ENCODE assay signal across 24 cellular contexts in genomic region chr2:100408104-100408503, GRCh38. TPM values are rescaled to one million over a fixed set of nuclear protein-coding genes. Genes with fewer than 3 reads are reported as not detected.
A peak's percentile ranks its signal among the peaks of the same experiment; 100 is the strongest.
DNase-seq lines count a peak whose midpoint lies in the region; ATAC-seq and TF ChIP-seq lines count a peak whose summit lies in the region.
"Had no signal": no experiment of that assay in that cellular context is flagged by ENCODE, and none has a peak within 500 bp of the region (broad histone marks: within the 10 kb centered on the region; RNA-seq: fewer than 3 reads in every experiment).

No MANE protein-coding gene starts in this region.

- H3K27ac Mint-ChIP-seq in nephron progenitor cell = peak overlapping the region; percentile 52
- H3K27ac Mint-ChIP-seq: B cell; CD8-positive, alpha-beta T cell had no signal

- H3K9me3 ChIP-seq in hepatocyte (ENCODE audit: low read depth) = no peaks in the 10 kb centered on the region
- H3K9me3 ChIP-seq: SJSA1 had no signal

- 82% methylated on average over 2 of the region's 2 CpGs for WGBS in hepatocyte (ENCODE audit: low lambda C conversion rate, missing lambda C conversion rate)

- peaks cover 52% of the 10 kb centered on the region for H3K4me1 Mint-ChIP-seq in nephron progenitor cell
- H3K4me1 Mint-ChIP-seq: B cell, IgD-negative memory B cell had no signal

- H3K4me2 ChIP-seq in hepatocyte = no peak overlapping the region

- TF ChIP-seq CTCF in nephron progenitor cell (IDR thresholded peaks at IDR 0.05) (no peak), hepatocyte (IDR thresholded peaks at IDR 0.05; ENCODE audit: poor library complexity) (no peak)

- H3K4me3 Mint-ChIP-seq in nephron progenitor cell = no peak overlapping the region
- H3K4me3 Mint-ChIP-seq: B cell; CD8-positive, alpha-beta T cell; IgD-negative memory B cell had no signal

- no peak overlapping the region for H2AFZ ChIP-seq in hepatocyte

- ATAC-seq in Right ventricle myocardium superior (ENCODE audit: poor library complexity) (peak; percentile 81), left ventricle myocardium superior (peak; percentile 81)
- ATAC-seq: CD8-positive, alpha-beta T cell; PC-3 had no signal

- no peak overlapping the region for H3K4me3 ChIP-seq in hepatocyte
- H3K4me3 ChIP-seq: SJSA1 had no signal

- H3K27ac ChIP-seq in hepatocyte = no peak overlapping the region
- H3K27ac ChIP-seq: 22Rv1, C4-2B, SJSA1 had no signal

- H4K20me1 ChIP-seq in hepatocyte (ENCODE audit: insufficient read depth, poor library complexity, severe bottlenecking) = no peaks in the 10 kb centered on the region

- no peaks in the 10 kb centered on the region for H3K4me1 ChIP-seq in hepatocyte (ENCODE audit: insufficient read depth)
- H3K4me1 ChIP-seq: SJSA1 had no signal

- no peaks in the 10 kb centered on the region for H3K9me2 ChIP-seq in hepatocyte (replicated peaks; ENCODE audit: insufficient read depth)

- intact Hi-C loops in Right ventricle myocardium superior (cut with DNase I) = no loop called here
- intact Hi-C loops in left ventricle myocardium superior (cut with micrococcal nuclease) = no loop called here

- H3K36me3 Mint-ChIP-seq in nephron progenitor cell (ENCODE audit: low read depth) = peaks cover 39% of the 10 kb centered on the region

- no peaks in the 10 kb centered on the region for H3K27me3 ChIP-seq in hepatocyte
- H3K27me3 ChIP-seq: SJSA1 had no signal

- H3K27me3 Mint-ChIP-seq in nephron progenitor cell (ENCODE audit: low read depth, poor library complexity) = no peaks in the 10 kb centered on the region
- H3K27me3 Mint-ChIP-seq: B cell, IgD-negative memory B cell had no signal

- H3K9me3 Mint-ChIP-seq in nephron progenitor cell = no peaks in the 10 kb centered on the region
- H3K9me3 Mint-ChIP-seq: CD8-positive, alpha-beta T cell; IgD-negative memory B cell had no signal

- DNase-seq in DMS 273 (lab: John Stamatoyannopoulos, UW; ENCODE audit: unreplicated experiment) (peak; percentile 32), DMS 273 treated with DMSO at 0.1 percent for 48 hours (lab: John Stamatoyannopoulos, UW) (no peak), Right ventricle myocardium superior (no peak), left ventricle myocardium superior (no peak), nephron progenitor cell (no peak), hepatocyte (ENCODE audit: low spot score) (no peak), KG1 (lab: John Stamatoyannopoulos, UW) (no peak)
- no peak for DNase-seq in activated effector memory CD4-positive, alpha-beta T cell treated with anti-CD3 and anti-CD28 coated beads, Interleukin-2, amount 50 U/mL, for 16 hours
- DNase-seq: CD8-positive, alpha-beta T cell; DMS153; DND-41; NCI-H1092; NCI-H1436; NCI-H187; NCI-H446; NCI-H524 treated with DMSO at 0.1 percent for 48 hours; NCI-H774; NK-92 treated with Interleukin-12 subunit alpha and Interleukin-12 subunit beta, amount 100 ng/mL, for 24 hours; PC-3 had no signal

- peaks cover 8% of the 10 kb centered on the region for H3K79me2 ChIP-seq in hepatocyte

- no peaks in the 10 kb centered on the region for H3K36me3 ChIP-seq in hepatocyte (replicated peaks; ENCODE audit: insufficient read depth, low read depth)

RNA-seq across cellular contexts. Expression of gene CHST10, which starts 9.4 kb away (rescaled TPM):
- 11.7 TPM for total RNA-seq in Right ventricle myocardium superior
- 10.7 TPM for total RNA-seq in left ventricle myocardium superior
- total RNA-seq in hepatocyte = 14.3 and 15.3 TPM in 2 replicates
- polyA plus RNA-seq in hepatocyte = 8.0 and 11.9 TPM in 2 replicates
